In genomic region chr19:46745521-46746280, GRCh38 we compare ENCODE assay signal across 1 cellular context.
A peak's percentile ranks its signal among the peaks of the same experiment; 100 is the strongest.
TF ChIP-seq lines count a peak whose summit lies in the region.

FKRP (plus strand) TSS chr19:46746057; CDS start chr19:46755451, 9,394 bp downstream.

TF ChIP-seq in HepG2, 621 proteins besides CTCF, POLR2A, EP300 and RAD21 (continued from another document and continues in another):
- TF ChIP-seq, protein P1, sequence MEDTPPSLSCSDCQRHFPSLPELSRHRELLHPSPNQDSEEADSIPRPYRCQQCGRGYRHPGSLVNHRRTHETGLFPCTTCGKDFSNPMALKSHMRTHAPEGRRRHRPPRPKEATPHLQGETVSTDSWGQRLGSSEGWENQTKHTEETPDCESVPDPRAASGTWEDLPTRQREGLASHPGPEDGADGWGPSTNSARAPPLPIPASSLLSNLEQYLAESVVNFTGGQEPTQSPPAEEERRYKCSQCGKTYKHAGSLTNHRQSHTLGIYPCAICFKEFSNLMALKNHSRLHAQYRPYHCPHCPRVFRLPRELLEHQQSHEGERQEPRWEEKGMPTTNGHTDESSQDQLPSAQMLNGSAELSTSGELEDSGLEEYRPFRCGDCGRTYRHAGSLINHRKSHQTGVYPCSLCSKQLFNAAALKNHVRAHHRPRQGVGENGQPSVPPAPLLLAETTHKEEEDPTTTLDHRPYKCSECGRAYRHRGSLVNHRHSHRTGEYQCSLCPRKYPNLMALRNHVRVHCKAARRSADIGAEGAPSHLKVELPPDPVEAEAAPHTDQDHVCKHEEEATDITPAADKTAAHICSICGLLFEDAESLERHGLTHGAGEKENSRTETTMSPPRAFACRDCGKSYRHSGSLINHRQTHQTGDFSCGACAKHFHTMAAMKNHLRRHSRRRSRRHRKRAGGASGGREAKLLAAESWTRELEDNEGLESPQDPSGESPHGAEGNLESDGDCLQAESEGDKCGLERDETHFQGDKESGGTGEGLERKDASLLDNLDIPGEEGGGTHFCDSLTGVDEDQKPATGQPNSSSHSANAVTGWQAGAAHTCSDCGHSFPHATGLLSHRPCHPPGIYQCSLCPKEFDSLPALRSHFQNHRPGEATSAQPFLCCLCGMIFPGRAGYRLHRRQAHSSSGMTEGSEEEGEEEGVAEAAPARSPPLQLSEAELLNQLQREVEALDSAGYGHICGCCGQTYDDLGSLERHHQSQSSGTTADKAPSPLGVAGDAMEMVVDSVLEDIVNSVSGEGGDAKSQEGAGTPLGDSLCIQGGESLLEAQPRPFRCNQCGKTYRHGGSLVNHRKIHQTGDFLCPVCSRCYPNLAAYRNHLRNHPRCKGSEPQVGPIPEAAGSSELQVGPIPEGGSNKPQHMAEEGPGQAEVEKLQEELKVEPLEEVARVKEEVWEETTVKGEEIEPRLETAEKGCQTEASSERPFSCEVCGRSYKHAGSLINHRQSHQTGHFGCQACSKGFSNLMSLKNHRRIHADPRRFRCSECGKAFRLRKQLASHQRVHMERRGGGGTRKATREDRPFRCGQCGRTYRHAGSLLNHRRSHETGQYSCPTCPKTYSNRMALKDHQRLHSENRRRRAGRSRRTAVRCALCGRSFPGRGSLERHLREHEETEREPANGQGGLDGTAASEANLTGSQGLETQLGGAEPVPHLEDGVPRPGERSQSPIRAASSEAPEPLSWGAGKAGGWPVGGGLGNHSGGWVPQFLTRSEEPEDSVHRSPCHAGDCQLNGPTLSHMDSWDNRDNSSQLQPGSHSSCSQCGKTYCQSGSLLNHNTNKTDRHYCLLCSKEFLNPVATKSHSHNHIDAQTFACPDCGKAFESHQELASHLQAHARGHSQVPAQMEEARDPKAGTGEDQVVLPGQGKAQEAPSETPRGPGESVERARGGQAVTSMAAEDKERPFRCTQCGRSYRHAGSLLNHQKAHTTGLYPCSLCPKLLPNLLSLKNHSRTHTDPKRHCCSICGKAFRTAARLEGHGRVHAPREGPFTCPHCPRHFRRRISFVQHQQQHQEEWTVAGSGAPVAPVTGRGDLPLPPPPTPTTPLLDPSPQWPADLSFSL (CRISPR knock-in tag; IDR thresholded peaks at IDR 0.05), result no peak
- TF ChIP-seq ZNF10 (CRISPR knock-in tag; IDR thresholded peaks at IDR 0.05; ENCODE audit: borderline replicate concordance, low read depth) (no peak), ZNF841 (CRISPR knock-in tag; IDR thresholded peaks at IDR 0.05; ENCODE audit: borderline replicate concordance) (no peak), CREBL2 (CRISPR knock-in tag; IDR thresholded peaks at IDR 0.05; ENCODE audit: borderline replicate concordance) (no peak), ZFP1 (CRISPR knock-in tag; IDR thresholded peaks at IDR 0.05) (no peak), SP5 (CRISPR knock-in tag; IDR thresholded peaks at IDR 0.05; ENCODE audit: borderline replicate concordance, low read depth) (no peak), ATF1 (CRISPR knock-in tag; IDR thresholded peaks at IDR 0.05) (no peak), ZNF496 (CRISPR knock-in tag; IDR thresholded peaks at IDR 0.05; ENCODE audit: insufficient replicate concordance) (no peak), ZNF326 (CRISPR knock-in tag; IDR thresholded peaks at IDR 0.05; ENCODE audit: borderline replicate concordance) (no peak), ISL2 (CRISPR knock-in tag; IDR thresholded peaks at IDR 0.05) (no peak), TSC22D2 (CRISPR knock-in tag; IDR thresholded peaks at IDR 0.05; ENCODE audit: borderline replicate concordance) (no peak), SNAPC4 (CRISPR knock-in tag; IDR thresholded peaks at IDR 0.05) (no peak), MAZ (IDR thresholded peaks at IDR 0.05; ENCODE audit: borderline replicate concordance, low read depth, low read length) (no peak), MAZ (CRISPR knock-in tag; IDR thresholded peaks at IDR 0.05; ENCODE audit: low read depth) (0 out of 2 replicates have a peak, but pooled peaks have one; percentile 18), ZKSCAN1 (IDR thresholded peaks at IDR 0.05; ENCODE audit: low read length) (no peak), ZNF34 (CRISPR knock-in tag; IDR thresholded peaks at IDR 0.05; ENCODE audit: borderline replicate concordance) (0 out of 2 replicates have a peak, but pooled peaks have one; percentile 63), ZNF674 (CRISPR knock-in tag; IDR thresholded peaks at IDR 0.05; ENCODE audit: low read depth) (no peak), HNRNPLL (IDR thresholded peaks at IDR 0.05; ENCODE audit: low read depth, low read length, poor library complexity, severe bottlenecking) (no peak), NFE2 (CRISPR knock-in tag; IDR thresholded peaks at IDR 0.05) (no peak), FIP1L1 (IDR thresholded peaks at IDR 0.05; ENCODE audit: borderline replicate concordance, insufficient read depth, low read depth, low read length) (no peak), ZNF329 (CRISPR knock-in tag; IDR thresholded peaks at IDR 0.05; ENCODE audit: low read depth) (no peak), SSRP1 (CRISPR knock-in tag; IDR thresholded peaks at IDR 0.05) (no peak), ZNF773 (CRISPR knock-in tag; IDR thresholded peaks at IDR 0.05; ENCODE audit: borderline replicate concordance) (no peak; the same call in 1 of the 2 replicates), NCOA1 (CRISPR knock-in tag; IDR thresholded peaks at IDR 0.05) (no peak)
- TF ChIP-seq, protein P2, sequence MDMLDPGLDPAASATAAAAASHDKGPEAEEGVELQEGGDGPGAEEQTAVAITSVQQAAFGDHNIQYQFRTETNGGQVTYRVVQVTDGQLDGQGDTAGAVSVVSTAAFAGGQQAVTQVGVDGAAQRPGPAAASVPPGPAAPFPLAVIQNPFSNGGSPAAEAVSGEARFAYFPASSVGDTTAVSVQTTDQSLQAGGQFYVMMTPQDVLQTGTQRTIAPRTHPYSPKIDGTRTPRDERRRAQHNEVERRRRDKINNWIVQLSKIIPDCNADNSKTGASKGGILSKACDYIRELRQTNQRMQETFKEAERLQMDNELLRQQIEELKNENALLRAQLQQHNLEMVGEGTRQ (IDR thresholded peaks at IDR 0.05; ENCODE audit: low read depth, low read length), result no peak
- TF ChIP-seq, protein P2 (CRISPR knock-in tag; IDR thresholded peaks at IDR 0.05; ENCODE audit: borderline replicate concordance), result no peak
- TF ChIP-seq, protein P3, sequence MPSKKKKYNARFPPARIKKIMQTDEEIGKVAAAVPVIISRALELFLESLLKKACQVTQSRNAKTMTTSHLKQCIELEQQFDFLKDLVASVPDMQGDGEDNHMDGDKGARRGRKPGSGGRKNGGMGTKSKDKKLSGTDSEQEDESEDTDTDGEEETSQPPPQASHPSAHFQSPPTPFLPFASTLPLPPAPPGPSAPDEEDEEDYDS (CRISPR knock-in tag; IDR thresholded peaks at IDR 0.05), result no peak
- TF ChIP-seq, protein P4, sequence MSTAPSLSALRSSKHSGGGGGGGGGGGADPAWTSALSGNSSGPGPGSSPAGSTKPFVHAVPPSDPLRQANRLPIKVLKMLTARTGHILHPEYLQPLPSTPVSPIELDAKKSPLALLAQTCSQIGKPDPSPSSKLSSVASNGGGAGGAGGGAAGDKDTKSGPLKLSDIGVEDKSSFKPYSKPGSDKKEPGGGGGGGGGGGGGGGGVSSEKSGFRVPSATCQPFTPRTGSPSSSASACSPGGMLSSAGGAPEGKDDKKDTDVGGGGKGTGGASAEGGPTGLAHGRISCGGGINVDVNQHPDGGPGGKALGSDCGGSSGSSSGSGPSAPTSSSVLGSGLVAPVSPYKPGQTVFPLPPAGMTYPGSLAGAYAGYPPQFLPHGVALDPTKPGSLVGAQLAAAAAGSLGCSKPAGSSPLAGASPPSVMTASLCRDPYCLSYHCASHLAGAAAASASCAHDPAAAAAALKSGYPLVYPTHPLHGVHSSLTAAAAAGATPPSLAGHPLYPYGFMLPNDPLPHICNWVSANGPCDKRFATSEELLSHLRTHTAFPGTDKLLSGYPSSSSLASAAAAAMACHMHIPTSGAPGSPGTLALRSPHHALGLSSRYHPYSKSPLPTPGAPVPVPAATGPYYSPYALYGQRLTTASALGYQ (CRISPR knock-in tag; IDR thresholded peaks at IDR 0.05), result no peak
- TF ChIP-seq, protein P5, sequence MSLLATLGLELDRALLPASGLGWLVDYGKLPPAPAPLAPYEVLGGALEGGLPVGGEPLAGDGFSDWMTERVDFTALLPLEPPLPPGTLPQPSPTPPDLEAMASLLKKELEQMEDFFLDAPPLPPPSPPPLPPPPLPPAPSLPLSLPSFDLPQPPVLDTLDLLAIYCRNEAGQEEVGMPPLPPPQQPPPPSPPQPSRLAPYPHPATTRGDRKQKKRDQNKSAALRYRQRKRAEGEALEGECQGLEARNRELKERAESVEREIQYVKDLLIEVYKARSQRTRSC (CRISPR knock-in tag; IDR thresholded peaks at IDR 0.05; ENCODE audit: low read depth), result no peak
- TF ChIP-seq, protein P6, sequence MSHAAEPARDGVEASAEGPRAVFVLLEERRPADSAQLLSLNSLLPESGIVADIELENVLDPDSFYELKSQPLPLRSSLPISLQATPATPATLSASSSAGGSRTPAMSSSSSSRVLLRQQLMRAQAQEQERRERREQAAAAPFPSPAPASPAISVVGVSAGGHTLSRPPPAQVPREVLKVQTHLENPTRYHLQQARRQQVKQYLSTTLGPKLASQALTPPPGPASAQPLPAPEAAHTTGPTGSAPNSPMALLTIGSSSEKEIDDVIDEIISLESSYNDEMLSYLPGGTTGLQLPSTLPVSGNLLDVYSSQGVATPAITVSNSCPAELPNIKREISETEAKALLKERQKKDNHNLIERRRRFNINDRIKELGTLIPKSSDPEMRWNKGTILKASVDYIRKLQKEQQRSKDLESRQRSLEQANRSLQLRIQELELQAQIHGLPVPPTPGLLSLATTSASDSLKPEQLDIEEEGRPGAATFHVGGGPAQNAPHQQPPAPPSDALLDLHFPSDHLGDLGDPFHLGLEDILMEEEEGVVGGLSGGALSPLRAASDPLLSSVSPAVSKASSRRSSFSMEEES (CRISPR knock-in tag; IDR thresholded peaks at IDR 0.05), result no peak
- TF ChIP-seq, protein P7, sequence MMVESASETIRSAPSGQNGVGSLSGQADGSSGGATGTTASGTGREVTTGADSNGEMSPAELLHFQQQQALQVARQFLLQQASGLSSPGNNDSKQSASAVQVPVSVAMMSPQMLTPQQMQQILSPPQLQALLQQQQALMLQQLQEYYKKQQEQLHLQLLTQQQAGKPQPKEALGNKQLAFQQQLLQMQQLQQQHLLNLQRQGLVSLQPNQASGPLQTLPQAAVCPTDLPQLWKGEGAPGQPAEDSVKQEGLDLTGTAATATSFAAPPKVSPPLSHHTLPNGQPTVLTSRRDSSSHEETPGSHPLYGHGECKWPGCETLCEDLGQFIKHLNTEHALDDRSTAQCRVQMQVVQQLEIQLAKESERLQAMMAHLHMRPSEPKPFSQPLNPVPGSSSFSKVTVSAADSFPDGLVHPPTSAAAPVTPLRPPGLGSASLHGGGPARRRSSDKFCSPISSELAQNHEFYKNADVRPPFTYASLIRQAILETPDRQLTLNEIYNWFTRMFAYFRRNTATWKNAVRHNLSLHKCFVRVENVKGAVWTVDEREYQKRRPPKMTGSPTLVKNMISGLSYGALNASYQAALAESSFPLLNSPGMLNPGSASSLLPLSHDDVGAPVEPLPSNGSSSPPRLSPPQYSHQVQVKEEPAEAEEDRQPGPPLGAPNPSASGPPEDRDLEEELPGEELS (CRISPR knock-in tag; IDR thresholded peaks at IDR 0.05), result no peak
